ENCODE assay signal across 25 cellular contexts in genomic region chr3:37852771-37853170, GRCh38. TPM values are rescaled to one million over a fixed set of nuclear protein-coding genes. Genes with fewer than 3 reads are reported as not detected.
DNase-seq lines count a peak whose midpoint lies in the region; ATAC-seq, FAIRE-seq and TF ChIP-seq lines count a peak whose summit lies in the region.
"Had no signal": no experiment of that assay in that cellular context is flagged by ENCODE, and none has a peak within 500 bp of the region (broad histone marks: within the 10 kb centered on the region; RNA-seq: fewer than 3 reads in every experiment).

No MANE protein-coding gene starts in this region.

- no peak overlapping the region for H3K4me2 ChIP-seq in astrocyte (ENCODE audit: low read length)
- H3K4me2 ChIP-seq in keratinocyte (ENCODE audit: control insufficient read depth, extremely low read depth, insufficient read depth, low read depth, low read length): no peak overlapping the region

- TF ChIP-seq CTCF in astrocyte (IDR thresholded peaks at IDR 0.05; ENCODE audit: insufficient read depth, low read depth, low read length) (no peak), keratinocyte (optimal IDR thresholded peaks at IDR 0.05 in 1 of 3, IDR thresholded peaks at IDR 0.05 in 1 of 3, conservative IDR thresholded peaks at IDR 0.05 in 1 of 3; ENCODE audit: extremely low read depth in 1 of 3, insufficient read depth in 2 of 3, low read length in 3 of 3) (no peak), suprapubic skin (IDR thresholded peaks at IDR 0.05) (no peak)

- no peak overlapping the region for H3K4me3 ChIP-seq in astrocyte (ENCODE audit: insufficient read depth, low read depth, low read length)
- H3K4me3 ChIP-seq in keratinocyte (ENCODE audit: control insufficient read depth in 2 of 3, extremely low read depth in 1 of 3, insufficient read depth in 2 of 3, low read depth in 1 of 3, low read length in 3 of 3): no peak overlapping the region
- no peak overlapping the region for H3K4me3 ChIP-seq in suprapubic skin
- H3K4me3 ChIP-seq: GM23248, HAP-1, SJSA1 had no signal

- DNase-seq in activated effector memory CD4-positive, alpha-beta T cell treated with anti-CD3 and anti-CD28 coated beads, Interleukin-2, amount 50 U/mL, for 16 hours: peak; percentile 52
- no peak for DNase-seq in activated effector memory CD4-positive, alpha-beta T cell treated with Interleukin-2 at 50 U/mL for 16 hours
- DNase-seq in astrocyte (ENCODE audit: low read depth) (no peak), keratinocyte (ENCODE audit: low read depth, low spot score) (no peak), suprapubic skin (ENCODE audit: low spot score in 2 of 2) (no peak)
- DNase-seq: CD4-positive, CD25-positive, alpha-beta regulatory T cell; DMS153; NCI-H1092 treated with DMSO at 0.1 percent for 48 hours; NCI-H1436; NCI-H187 treated with DMSO at 0.1 percent for 48 hours; NCI-H446 treated with DMSO at 0.1 percent for 48 hours; NCI-H526; NCI-H82; NK-92 treated with Interleukin-12 subunit alpha and Interleukin-12 subunit beta, amount 100 ng/mL, for 24 hours; Right ventricle myocardium superior had no signal

- H3K27ac ChIP-seq in astrocyte (ENCODE audit: low read depth, low read length) (no peak overlapping the region), keratinocyte (ENCODE audit: control insufficient read depth, insufficient read depth, low read length) (peak overlapping the region; percentile 34), suprapubic skin (peak overlapping the region; percentile 71)
- H3K27ac ChIP-seq: GM23248, SJSA1 had no signal

- 90% methylated on average over 1 of the region's 1 CpG for WGBS in suprapubic skin

- H4K20me1 ChIP-seq in astrocyte (ENCODE audit: insufficient read depth, low read length) (peaks cover 5% of the 10 kb centered on the region), keratinocyte (ENCODE audit: control insufficient read depth, extremely low read depth, insufficient read depth, low read length) (no peaks in the 10 kb centered on the region)

- TF ChIP-seq POLR2A in suprapubic skin (IDR thresholded peaks at IDR 0.05): no peak

- H3K9me3 Mint-ChIP-seq in astrocyte (ENCODE audit: unreplicated experiment): no peaks in the 10 kb centered on the region
- H3K9me3 Mint-ChIP-seq: HFFc6, IgD-negative memory B cell had no signal

- H3K9ac ChIP-seq in astrocyte (ENCODE audit: low read length): no peak overlapping the region
- H3K9ac ChIP-seq in keratinocyte (ENCODE audit: control insufficient read depth, extremely low read depth, insufficient read depth, low read length): no peak overlapping the region
- H3K9ac ChIP-seq: GM23248 had no signal

- H3K4me1 ChIP-seq in astrocyte (ENCODE audit: insufficient read depth, low read length): no peaks in the 10 kb centered on the region
- H3K4me1 ChIP-seq in keratinocyte (ENCODE audit: control insufficient read depth, extremely low read depth, insufficient read depth, low read length): peaks cover 38% of the 10 kb centered on the region
- peaks cover 70% of the 10 kb centered on the region for H3K4me1 ChIP-seq in suprapubic skin
- H3K4me1 ChIP-seq: HAP-1, SJSA1 had no signal

- FAIRE-seq in astrocyte (lab: Jason Lieb, UNC) (no peak), keratinocyte (lab: Jason Lieb, UNC) (no peak)
- FAIRE-seq: GM18507 had no signal

- ATAC-seq in HG03135 (IDR thresholded peaks at IDR 0.05; ENCODE audit: unreplicated experiment) (no peak), GM18519 (IDR thresholded peaks at IDR 0.05; ENCODE audit: low FRiP score, unreplicated experiment) (no peak), GM21619 (IDR thresholded peaks at IDR 0.05; ENCODE audit: unreplicated experiment) (no peak)
- ATAC-seq: PC-3 had no signal

- H3K79me2 ChIP-seq in astrocyte (ENCODE audit: insufficient read depth, low read length) (no peaks in the 10 kb centered on the region), keratinocyte (ENCODE audit: control insufficient read depth, insufficient read depth, low read length) (no peaks in the 10 kb centered on the region)

- H3K27me3 Mint-ChIP-seq in astrocyte (ENCODE audit: low read depth, unreplicated experiment): peaks cover 5% of the 10 kb centered on the region

- H3K27me3 ChIP-seq in astrocyte (ENCODE audit: insufficient read depth, low read length) (no peaks in the 10 kb centered on the region), keratinocyte (ENCODE audit: control insufficient read depth, extremely low read depth, insufficient read depth, low read length) (no peaks in the 10 kb centered on the region), suprapubic skin (no peaks in the 10 kb centered on the region)
- H3K27me3 ChIP-seq: SJSA1 had no signal

- dilution Hi-C loops in keratinocyte (cut with MboI; ENCODE audit: extremely low pct_ligation_motif_present, low sequenced_read_pairs): no loop called here

- H3K4me3 Mint-ChIP-seq in astrocyte (ENCODE audit: unreplicated experiment): no peak overlapping the region
- H3K4me3 Mint-ChIP-seq: CD4-positive, CD25-positive, alpha-beta regulatory T cell; HFFc6; IgD-negative memory B cell had no signal

- H3K36me3 Mint-ChIP-seq in astrocyte (ENCODE audit: low read depth, unreplicated experiment): peaks cover 12% of the 10 kb centered on the region
- H3K36me3 Mint-ChIP-seq: CD4-positive, CD25-positive, alpha-beta regulatory T cell; IgD-negative memory B cell had no signal

- H3K9me3 ChIP-seq in astrocyte (ENCODE audit: insufficient read depth, low read depth, low read length) (no peaks in the 10 kb centered on the region), keratinocyte (ENCODE audit: control insufficient read depth, low read depth, low read length) (no peaks in the 10 kb centered on the region), suprapubic skin (no peaks in the 10 kb centered on the region)
- H3K9me3 ChIP-seq: HAP-1, SJSA1 had no signal

- H3K9me1 ChIP-seq in keratinocyte (ENCODE audit: control insufficient read depth, extremely low read depth, insufficient read depth, low read length): no peaks in the 10 kb centered on the region

- H3K4me1 Mint-ChIP-seq in astrocyte (ENCODE audit: low read depth, unreplicated experiment): peaks cover 12% of the 10 kb centered on the region
- H3K4me1 Mint-ChIP-seq: CD4-positive, CD25-positive, alpha-beta regulatory T cell had no signal

- H2AFZ ChIP-seq in astrocyte (ENCODE audit: low read depth, low read length) (no peak overlapping the region), keratinocyte (ENCODE audit: control insufficient read depth, low read length) (no peak overlapping the region)
- H2AFZ ChIP-seq: GM23248 had no signal

- H3K27ac Mint-ChIP-seq in astrocyte (ENCODE audit: unreplicated experiment): peak overlapping the region; percentile 78
- H3K27ac Mint-ChIP-seq: CD4-positive, CD25-positive, alpha-beta regulatory T cell; HFFc6; IgD-negative memory B cell had no signal

- H3K36me3 ChIP-seq in astrocyte (ENCODE audit: insufficient read depth, low read length) (no peaks in the 10 kb centered on the region), keratinocyte (ENCODE audit: control insufficient read depth in 2 of 2, extremely low read depth in 1 of 2, insufficient read depth in 2 of 2, low read length in 2 of 2) (no peaks in the 10 kb centered on the region), suprapubic skin (peaks cover 9% of the 10 kb centered on the region)
- H3K36me3 ChIP-seq: HAP-1 had no signal

- TF ChIP-seq EP300 in suprapubic skin (IDR thresholded peaks at IDR 0.05): no peak

RNA-seq across cellular contexts. Expression of gene CTDSPL, which starts 8.9 kb away (rescaled TPM):
- total RNA-seq in astrocyte (32.9 and 37.9 TPM in 2 replicates), suprapubic skin (100 to 1,000 TPM in 3 of 4 donors, 10 to 100 TPM in 1; 78.9 to 130 (median 111) TPM)
- polyA plus RNA-seq in keratinocyte: 77.7 to 83.2 TPM (median 83.0 TPM) in 3 replicates
- 8.3 TPM for polyA plus RNA-seq in keratinocyte (2011; ENCODE audit: low read depth)
- 63.8 and 80.6 TPM in 2 replicates for polyA plus RNA-seq in keratinocyte (2011; cell fraction: cytosol; rRNA removed)
- polyA plus RNA-seq in keratinocyte (2011; cell fraction: nucleus; rRNA removed): 62.6 and 70.5 TPM in 2 replicates
- polyA plus RNA-seq in keratinocyte (2012; ENCODE audit: low replicate concordance): 43.9 and 69.2 TPM in 2 replicates
- 104 to 118 TPM (median 106 TPM) in 3 replicates for polyA minus RNA-seq in keratinocyte
- polyA minus RNA-seq in keratinocyte (2011; cell fraction: cytosol; rRNA and poly(A)+ RNA removed): 52.8 TPM
- 31.5 and 49.4 TPM in 2 replicates for polyA minus RNA-seq in keratinocyte (2011; cell fraction: nucleus; rRNA and poly(A)+ RNA removed)
- polyA plus RNA-seq: IgD-negative memory B cell had no signal
